In the genomic region with DNA sequence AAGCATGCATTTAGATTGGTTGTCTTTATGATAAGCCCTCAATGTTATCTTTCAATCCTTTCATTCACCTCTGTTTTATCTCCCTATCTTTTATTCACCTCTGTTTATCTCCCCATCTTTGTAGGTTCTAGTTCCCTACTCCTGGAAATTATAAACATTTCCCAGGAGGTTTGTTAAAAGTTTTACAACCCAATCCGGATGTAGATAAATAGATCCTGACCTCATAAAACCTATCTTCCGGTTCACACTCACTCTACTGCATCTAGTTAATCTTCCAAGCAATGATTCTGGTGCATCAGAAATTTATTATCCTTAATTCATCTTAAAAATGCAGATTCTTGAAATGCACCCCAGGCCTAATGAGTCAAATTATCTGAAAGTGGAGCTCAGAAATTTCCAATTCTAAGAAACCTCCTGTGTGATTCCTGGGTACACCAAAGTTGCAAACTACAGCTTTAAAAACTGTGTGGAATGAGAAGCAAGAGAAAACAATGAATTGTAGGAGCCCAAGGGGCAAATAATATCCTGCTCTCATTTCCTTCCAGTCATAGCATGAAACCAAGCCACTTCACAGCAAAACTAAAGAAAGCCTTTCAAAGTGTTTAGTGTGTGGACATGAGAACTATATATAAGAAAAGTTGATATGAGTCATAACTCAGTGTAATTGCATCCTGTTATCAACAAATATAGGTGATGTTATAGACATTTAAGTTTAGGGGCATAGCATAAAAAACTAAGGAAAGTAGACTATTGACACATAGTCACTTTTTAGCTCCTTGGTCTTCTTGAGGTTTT, we compare ENCODE assay signal across 17 cellular contexts. TPM values are rescaled to one million over a fixed set of nuclear protein-coding genes. Genes with fewer than 3 reads are reported as not detected.
"Had no signal": no experiment of that assay in that cellular context is flagged by ENCODE, and none has a peak within 500 bp of the region (broad histone marks: within the 10 kb centered on the region; RNA-seq: fewer than 3 reads in every experiment).

No MANE protein-coding gene starts in this region.

- H3K4me1 ChIP-seq: ascending aorta, gastrocnemius medialis, lower lobe of right lung, psoas muscle, upper lobe of left lung had no signal

- H3K4me3 ChIP-seq: ascending aorta, gastrocnemius medialis, lower lobe of right lung, psoas muscle, upper lobe of left lung had no signal

- ATAC-seq: gastrocnemius medialis; left cardiac atrium; lower lobe of right lung; psoas muscle; sciatic nerve; stimulated activated naive CD8-positive, alpha-beta T cell treated with anti-CD3 and anti-CD28 coated beads, Interleukin-15, amount 100 ng/mL, for 72 hours had no signal

- DNase-seq: activated CD4-positive, alpha-beta T cell treated with anti-CD3 and anti-CD28 coated beads for 1 hour; activated CD4-positive, alpha-beta T cell treated with anti-CD3 and anti-CD28 coated beads, Interleukin-2, amount 50 U/mL, for 4 hours; activated naive CD4-positive, alpha-beta T cell treated with anti-CD3 and anti-CD28 coated beads for 36 hours; activated T-cell treated with anti-CD3 and anti-CD28 coated beads for 4 hours; gastrocnemius medialis; left cardiac atrium; lower lobe of right lung; nephron progenitor cell; occipital lobe; psoas muscle; stimulated activated naive CD8-positive, alpha-beta T cell treated with anti-CD3 and anti-CD28 coated beads, Interleukin-15, amount 100 ng/mL, for 72 hours; T1000; upper lobe of left lung had no signal

- H3K27me3 ChIP-seq: ascending aorta, gastrocnemius medialis, upper lobe of left lung had no signal

- H3K27ac ChIP-seq: ascending aorta, gastrocnemius medialis, lower lobe of right lung, psoas muscle, upper lobe of left lung had no signal

- H3K9me3 ChIP-seq: ascending aorta, gastrocnemius medialis, psoas muscle had no signal

- H3K36me3 ChIP-seq: ascending aorta, gastrocnemius medialis, lower lobe of right lung, upper lobe of left lung had no signal

RNA-seq across cellular contexts. Expression of gene UGT8, which starts 51.1 kb away (rescaled TPM):
- total RNA-seq: activated naive CD4-positive, alpha-beta T cell treated with anti-CD3 and anti-CD28 coated beads for 36 hours; activated T-helper 2 cell treated with anti-CD3 and anti-CD28 coated beads, Interferon-gamma antibody, Interleukin-2, Interleukin-4, amounts not matched to agents 10 μg/mL and 5 μg/mL and 100 μg/mL, durations not matched to agents 14 hours and 24 hours and 36 hours; ascending aorta; dermis microvascular lymphatic vessel endothelial cell had no signal
